1 cellular context compared by ENCODE assay signal in the genomic region with DNA sequence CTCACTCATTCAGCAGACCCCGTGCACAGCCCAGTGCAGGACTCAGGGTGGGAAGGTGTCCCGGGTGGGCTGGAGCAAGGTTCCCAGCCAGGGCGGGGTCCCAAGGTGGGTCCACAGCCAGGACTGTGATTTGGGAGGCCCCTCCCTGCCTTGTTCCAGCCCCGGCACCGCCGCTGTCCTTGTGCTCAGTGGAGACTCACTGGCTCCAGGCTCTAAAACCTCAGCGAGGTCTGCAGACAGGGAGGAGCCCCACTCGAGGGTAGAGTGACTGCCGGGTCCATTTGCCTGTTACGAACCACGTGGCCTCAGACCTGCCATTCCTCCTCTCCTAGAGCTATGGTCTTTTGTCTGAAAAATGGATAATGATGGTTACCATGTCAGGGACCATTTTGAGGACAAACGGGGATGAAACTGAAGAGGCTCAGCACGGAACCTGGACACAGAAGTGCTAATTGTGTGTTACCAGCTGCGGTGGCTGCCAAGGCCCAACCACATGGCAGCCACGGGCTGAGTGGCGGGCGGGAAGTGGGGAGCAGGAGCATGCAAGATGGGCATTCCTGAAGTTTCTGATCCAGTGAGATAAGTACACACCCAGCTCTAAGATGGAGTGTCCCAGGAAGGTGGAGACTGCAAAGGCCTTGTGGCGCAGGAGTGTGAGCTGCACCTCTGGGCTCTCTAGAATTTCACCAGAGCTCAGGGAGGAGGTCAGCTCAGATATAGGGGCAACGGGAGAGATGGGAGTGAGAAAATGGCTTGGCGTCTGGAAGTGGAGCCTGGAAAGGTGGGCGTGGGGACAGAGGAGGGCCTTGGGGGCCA.
TF ChIP-seq lines count a peak whose summit lies in the region.

No MANE protein-coding gene starts in this region.

TF ChIP-seq in HepG2, 621 proteins besides CTCF, POLR2A, EP300 and RAD21 (continued from another document):
- TF ChIP-seq ZSCAN21 (CRISPR knock-in tag; IDR thresholded peaks at IDR 0.05; ENCODE audit: borderline replicate concordance) = 0 out of 2 replicates have a peak, but pooled peaks have one; percentile 22
- TF ChIP-seq, protein P1, sequence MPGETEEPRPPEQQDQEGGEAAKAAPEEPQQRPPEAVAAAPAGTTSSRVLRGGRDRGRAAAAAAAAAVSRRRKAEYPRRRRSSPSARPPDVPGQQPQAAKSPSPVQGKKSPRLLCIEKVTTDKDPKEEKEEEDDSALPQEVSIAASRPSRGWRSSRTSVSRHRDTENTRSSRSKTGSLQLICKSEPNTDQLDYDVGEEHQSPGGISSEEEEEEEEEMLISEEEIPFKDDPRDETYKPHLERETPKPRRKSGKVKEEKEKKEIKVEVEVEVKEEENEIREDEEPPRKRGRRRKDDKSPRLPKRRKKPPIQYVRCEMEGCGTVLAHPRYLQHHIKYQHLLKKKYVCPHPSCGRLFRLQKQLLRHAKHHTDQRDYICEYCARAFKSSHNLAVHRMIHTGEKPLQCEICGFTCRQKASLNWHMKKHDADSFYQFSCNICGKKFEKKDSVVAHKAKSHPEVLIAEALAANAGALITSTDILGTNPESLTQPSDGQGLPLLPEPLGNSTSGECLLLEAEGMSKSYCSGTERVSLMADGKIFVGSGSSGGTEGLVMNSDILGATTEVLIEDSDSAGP (CRISPR knock-in tag; IDR thresholded peaks at IDR 0.05; ENCODE audit: borderline replicate concordance) = peak; percentile 50; the same call in 1 of the 2 replicates
- 0 out of 2 replicates have a peak, but pooled peaks have one; percentile 47 for TF ChIP-seq NRL (CRISPR knock-in tag; IDR thresholded peaks at IDR 0.05; ENCODE audit: borderline replicate concordance)
- 0 out of 2 replicates have a peak, but pooled peaks have one; percentile 34 for TF ChIP-seq PAF1 (CRISPR knock-in tag; IDR thresholded peaks at IDR 0.05)
- peak; percentile 9; the same call in 1 of the 2 replicates for TF ChIP-seq KAT7 (CRISPR knock-in tag; IDR thresholded peaks at IDR 0.05; ENCODE audit: borderline replicate concordance)
- TF ChIP-seq PAX8 (CRISPR knock-in tag; IDR thresholded peaks at IDR 0.05; ENCODE audit: borderline replicate concordance) = no peak
- peak; percentile 59 for TF ChIP-seq AGO2 (optimal IDR thresholded peaks at IDR 0.05; ENCODE audit: low read depth, low read length)
- TF ChIP-seq, protein P2, sequence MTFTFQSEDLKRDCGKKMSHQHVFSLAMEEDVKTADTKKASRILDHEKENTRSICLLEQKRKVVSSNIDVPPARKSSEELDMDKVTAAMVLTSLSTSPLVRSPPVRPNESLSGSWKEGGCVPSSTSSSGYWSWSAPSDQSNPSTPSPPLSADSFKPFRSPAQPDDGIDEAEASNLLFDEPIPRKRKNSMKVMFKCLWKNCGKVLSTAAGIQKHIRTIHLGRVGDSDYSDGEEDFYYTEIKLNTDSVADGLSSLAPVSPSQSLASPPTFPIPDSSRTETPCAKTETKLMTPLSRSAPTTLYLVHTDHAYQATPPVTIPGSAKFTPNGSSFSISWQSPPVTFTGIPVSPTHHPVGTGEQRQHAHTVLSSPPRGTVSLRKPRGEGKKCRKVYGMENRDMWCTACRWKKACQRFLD (CRISPR knock-in tag; IDR thresholded peaks at IDR 0.05; ENCODE audit: borderline replicate concordance) = no peak
- TF ChIP-seq, protein P3, sequence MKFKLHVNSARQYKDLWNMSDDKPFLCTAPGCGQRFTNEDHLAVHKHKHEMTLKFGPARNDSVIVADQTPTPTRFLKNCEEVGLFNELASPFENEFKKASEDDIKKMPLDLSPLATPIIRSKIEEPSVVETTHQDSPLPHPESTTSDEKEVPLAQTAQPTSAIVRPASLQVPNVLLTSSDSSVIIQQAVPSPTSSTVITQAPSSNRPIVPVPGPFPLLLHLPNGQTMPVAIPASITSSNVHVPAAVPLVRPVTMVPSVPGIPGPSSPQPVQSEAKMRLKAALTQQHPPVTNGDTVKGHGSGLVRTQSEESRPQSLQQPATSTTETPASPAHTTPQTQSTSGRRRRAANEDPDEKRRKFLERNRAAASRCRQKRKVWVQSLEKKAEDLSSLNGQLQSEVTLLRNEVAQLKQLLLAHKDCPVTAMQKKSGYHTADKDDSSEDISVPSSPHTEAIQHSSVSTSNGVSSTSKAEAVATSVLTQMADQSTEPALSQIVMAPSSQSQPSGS (CRISPR knock-in tag; IDR thresholded peaks at IDR 0.05) = no peak
- TF ChIP-seq KDM5A (IDR thresholded peaks at IDR 0.05; ENCODE audit: borderline replicate concordance, low read length) = no peak
- 0 out of 2 replicates have a peak, but pooled peaks have one; percentile 51 for TF ChIP-seq POLR2G (IDR thresholded peaks at IDR 0.05; ENCODE audit: low read depth, low read length)
- TF ChIP-seq RBM22 (optimal IDR thresholded peaks at IDR 0.05; ENCODE audit: low read length) = peak; percentile 5
- TF ChIP-seq, protein P4, sequence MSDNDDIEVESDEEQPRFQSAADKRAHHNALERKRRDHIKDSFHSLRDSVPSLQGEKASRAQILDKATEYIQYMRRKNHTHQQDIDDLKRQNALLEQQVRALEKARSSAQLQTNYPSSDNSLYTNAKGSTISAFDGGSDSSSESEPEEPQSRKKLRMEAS (IDR thresholded peaks at IDR 0.05) = 0 out of 2 replicates have a peak, but pooled peaks have one; percentile 9
- TF ChIP-seq ZNF605 (CRISPR knock-in tag; IDR thresholded peaks at IDR 0.05) = no peak
- 0 out of 2 replicates have a peak, but pooled peaks have one; percentile 17 for TF ChIP-seq BORCS8-MEF2B (CRISPR knock-in tag; IDR thresholded peaks at IDR 0.05)
- TF ChIP-seq, protein P5, sequence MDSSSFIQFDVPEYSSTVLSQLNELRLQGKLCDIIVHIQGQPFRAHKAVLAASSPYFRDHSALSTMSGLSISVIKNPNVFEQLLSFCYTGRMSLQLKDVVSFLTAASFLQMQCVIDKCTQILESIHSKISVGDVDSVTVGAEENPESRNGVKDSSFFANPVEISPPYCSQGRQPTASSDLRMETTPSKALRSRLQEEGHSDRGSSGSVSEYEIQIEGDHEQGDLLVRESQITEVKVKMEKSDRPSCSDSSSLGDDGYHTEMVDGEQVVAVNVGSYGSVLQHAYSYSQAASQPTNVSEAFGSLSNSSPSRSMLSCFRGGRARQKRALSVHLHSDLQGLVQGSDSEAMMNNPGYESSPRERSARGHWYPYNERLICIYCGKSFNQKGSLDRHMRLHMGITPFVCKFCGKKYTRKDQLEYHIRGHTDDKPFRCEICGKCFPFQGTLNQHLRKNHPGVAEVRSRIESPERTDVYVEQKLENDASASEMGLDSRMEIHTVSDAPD (CRISPR knock-in tag; IDR thresholded peaks at IDR 0.05) = 0 out of 2 replicates have a peak, but pooled peaks have one; percentile 21
- TF ChIP-seq, protein P6, sequence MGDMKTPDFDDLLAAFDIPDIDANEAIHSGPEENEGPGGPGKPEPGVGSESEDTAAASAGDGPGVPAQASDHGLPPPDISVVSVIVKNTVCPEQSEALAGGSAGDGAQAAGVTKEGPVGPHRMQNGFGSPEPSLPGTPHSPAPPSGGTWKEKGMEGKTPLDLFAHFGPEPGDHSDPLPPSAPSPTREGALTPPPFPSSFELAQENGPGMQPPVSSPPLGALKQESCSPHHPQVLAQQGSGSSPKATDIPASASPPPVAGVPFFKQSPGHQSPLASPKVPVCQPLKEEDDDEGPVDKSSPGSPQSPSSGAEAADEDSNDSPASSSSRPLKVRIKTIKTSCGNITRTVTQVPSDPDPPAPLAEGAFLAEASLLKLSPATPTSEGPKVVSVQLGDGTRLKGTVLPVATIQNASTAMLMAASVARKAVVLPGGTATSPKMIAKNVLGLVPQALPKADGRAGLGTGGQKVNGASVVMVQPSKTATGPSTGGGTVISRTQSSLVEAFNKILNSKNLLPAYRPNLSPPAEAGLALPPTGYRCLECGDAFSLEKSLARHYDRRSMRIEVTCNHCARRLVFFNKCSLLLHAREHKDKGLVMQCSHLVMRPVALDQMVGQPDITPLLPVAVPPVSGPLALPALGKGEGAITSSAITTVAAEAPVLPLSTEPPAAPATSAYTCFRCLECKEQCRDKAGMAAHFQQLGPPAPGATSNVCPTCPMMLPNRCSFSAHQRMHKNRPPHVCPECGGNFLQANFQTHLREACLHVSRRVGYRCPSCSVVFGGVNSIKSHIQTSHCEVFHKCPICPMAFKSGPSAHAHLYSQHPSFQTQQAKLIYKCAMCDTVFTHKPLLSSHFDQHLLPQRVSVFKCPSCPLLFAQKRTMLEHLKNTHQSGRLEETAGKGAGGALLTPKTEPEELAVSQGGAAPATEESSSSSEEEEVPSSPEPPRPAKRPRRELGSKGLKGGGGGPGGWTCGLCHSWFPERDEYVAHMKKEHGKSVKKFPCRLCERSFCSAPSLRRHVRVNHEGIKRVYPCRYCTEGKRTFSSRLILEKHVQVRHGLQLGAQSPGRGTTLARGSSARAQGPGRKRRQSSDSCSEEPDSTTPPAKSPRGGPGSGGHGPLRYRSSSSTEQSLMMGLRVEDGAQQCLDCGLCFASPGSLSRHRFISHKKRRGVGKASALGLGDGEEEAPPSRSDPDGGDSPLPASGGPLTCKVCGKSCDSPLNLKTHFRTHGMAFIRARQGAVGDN (CRISPR knock-in tag; IDR thresholded peaks at IDR 0.05) = peak; percentile 51
- TF ChIP-seq ZNF3 (CRISPR knock-in tag; IDR thresholded peaks at IDR 0.05) = no peak
